In the genomic region with DNA sequence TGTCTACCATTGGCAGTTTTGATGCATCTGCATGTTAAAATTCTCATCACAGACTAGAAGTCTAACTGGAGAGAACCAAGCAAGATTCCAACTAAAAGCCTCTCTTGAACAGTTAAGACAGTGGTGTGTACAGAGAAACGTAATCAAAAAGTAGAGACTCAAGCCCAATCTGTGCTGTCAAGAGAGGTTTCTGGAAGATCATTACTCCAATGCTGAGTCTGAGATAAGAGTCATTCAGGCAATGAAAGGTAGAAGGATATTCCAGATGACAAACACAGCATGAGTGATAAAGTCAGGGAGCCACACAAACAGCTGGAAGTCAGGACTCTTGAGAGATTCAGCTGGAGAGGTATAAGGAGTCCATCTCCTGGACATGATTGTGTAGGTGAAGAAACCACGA, we compare ENCODE assay signal across 10 cellular contexts. TPM values are rescaled to one million over a fixed set of nuclear protein-coding genes. Genes with fewer than 3 reads are reported as not detected.
"Had no signal": no experiment of that assay in that cellular context is flagged by ENCODE, and none has a peak within 500 bp of the region (broad histone marks: within the 10 kb centered on the region; RNA-seq: fewer than 3 reads in every experiment).

No MANE protein-coding gene starts in this region.

- H3K9me3 ChIP-seq: HAP-1 had no signal

- H3K36me3 ChIP-seq: HAP-1 had no signal

- H3K4me2 ChIP-seq: GM23338 had no signal

- H3K4me3 ChIP-seq: GM23248, GM23338, HAP-1 had no signal

- H2AFZ ChIP-seq: GM23248, GM23338 had no signal

- DNase-seq: GOT3, H7, H9, HCEC 1CT, HFFc6 had no signal

- FAIRE-seq: H54 had no signal

- H3K4me1 ChIP-seq: HAP-1 had no signal

- ATAC-seq: GM23338, HCT116 had no signal

- H3K9ac ChIP-seq: GM23248 had no signal

- H3K27ac ChIP-seq: GM23248 had no signal

RNA-seq across cellular contexts. Expression of gene IQUB, which starts 48.7 kb away (rescaled TPM):
- total RNA-seq: GM23248 had no signal
